In genomic region chr17:29927546-29927945, GRCh38 we compare ENCODE assay signal across 15 cellular contexts. TPM values are rescaled to one million over a fixed set of nuclear protein-coding genes. Genes with fewer than 3 reads are reported as not detected.
DNase-seq lines count a peak whose midpoint lies in the region; ATAC-seq, FAIRE-seq and TF ChIP-seq lines count a peak whose summit lies in the region.
"Had no signal": no experiment of that assay in that cellular context is flagged by ENCODE, and none has a peak within 500 bp of the region (broad histone marks: within the 10 kb centered on the region; RNA-seq: fewer than 3 reads in every experiment).

No MANE protein-coding gene starts in this region.

- DNase-seq in NCI-H2029 treated with DMSO at 0.1 percent for 48 hours (lab: John Stamatoyannopoulos, UW), result peak; percentile 30
- no peak for DNase-seq in NCI-H2029 (lab: John Stamatoyannopoulos, UW)
- no peak for DNase-seq in K562 (ENCODE audit: extremely low read depth in 1 of 4, low spot score in 3 of 4)
- no peak for DNase-seq in naive thymus-derived CD8-positive, alpha-beta T cell
- no peak for DNase-seq in epidermal melanocyte (ENCODE audit: insufficient read length, low spot score)
- DNase-seq in heart right ventricle, result no peak
- DNase-seq: activated CD4-positive, alpha-beta memory T cell treated with anti-CD3 and anti-CD28 coated beads, Interleukin-2, amount 10 ng/mL, durations not matched to agents 7 days and 5 days; activated gamma-delta T cell; H7; NCI-H1105 treated with DMSO at 0.1 percent for 48 hours had no signal

- TF ChIP-seq POLR2A in K562 (conservative IDR thresholded peaks at IDR 0.05), result no peak

- H3K4me3 ChIP-seq in Loucy (ENCODE audit: low read length, poor library complexity, severe bottlenecking) (peak overlapping the region; percentile 85), K562 (no peak overlapping the region), heart right ventricle (peak overlapping the region in 1 of 10 donors; percentile 10)
- H3K4me3 ChIP-seq: tibial nerve had no signal

- H3K4me2 ChIP-seq in Loucy (ENCODE audit: low read depth, low read length, poor library complexity, severe bottlenecking) (peak overlapping the region; percentile 88), K562 (ENCODE audit: insufficient read depth, low read length) (no peak overlapping the region)

- H3F3A ChIP-seq in Loucy (ENCODE audit: low read depth), result no peaks in the 10 kb centered on the region

- H3K9me3 Mint-ChIP-seq in naive thymus-derived CD8-positive, alpha-beta T cell, result no peaks in the 10 kb centered on the region
- H3K9me3 Mint-ChIP-seq: activated CD4-positive, alpha-beta memory T cell treated with anti-CD3 and anti-CD28 coated beads, Interleukin-2, amount 10 ng/mL, durations not matched to agents 7 days and 5 days; central memory CD8-positive, alpha-beta T cell had no signal

- H3K36me3 ChIP-seq in Loucy (ENCODE audit: insufficient read depth, low read length) (no peaks in the 10 kb centered on the region), K562 (ENCODE audit: control insufficient read depth, insufficient read depth, low read length) (no peaks in the 10 kb centered on the region), heart right ventricle (peaks cover 0 to 10% (median 0%) of the 10 kb centered on the region in 9 donors)

- no TSS peak for BruUV-seq in K562 (replicated peaks; lab: Mats Ljungman, UMichigan)

- POLR2A ChIA-PET in K562 (lab: Yijun Ruan, JAX), result interaction anchor here (0.8 to 0.9 kb wide), 2 partner anchors 21 to 310 kb away, joined by 3 read pairs; no protein-coding TSS in a partner anchor
- POLR2A ChIA-PET in naive thymus-derived CD8-positive, alpha-beta T cell (lab: Charles Lee), result no interaction called here

- H3K27me3 ChIP-seq in Loucy (ENCODE audit: insufficient read depth, low read length, poor library complexity, severe bottlenecking) (no peaks in the 10 kb centered on the region), K562 (ENCODE audit: control insufficient read depth in 2 of 2, insufficient read depth in 2 of 2, low read length in 2 of 2) (no peaks in the 10 kb centered on the region), heart right ventricle (no peaks in the 10 kb centered on the region)
- H3K27me3 ChIP-seq: tibial nerve had no signal

- H3K9me1 ChIP-seq in K562 (ENCODE audit: control insufficient read depth, insufficient read depth, low read length), result no peaks in the 10 kb centered on the region

- in situ Hi-C loops in K562 (cut with MboI), result loop anchor here (5.0 kb wide), 1 partner anchor 125 kb away; no protein-coding TSS in a partner anchor

- no peaks in the 10 kb centered on the region for H3K27me3 Mint-ChIP-seq in naive thymus-derived CD8-positive, alpha-beta T cell
- H3K27me3 Mint-ChIP-seq: activated CD4-positive, alpha-beta memory T cell treated with anti-CD3 and anti-CD28 coated beads, Interleukin-2, amount 10 ng/mL, durations not matched to agents 7 days and 5 days; central memory CD8-positive, alpha-beta T cell had no signal

- H3K9me3 ChIP-seq in Loucy (ENCODE audit: insufficient read depth, low read depth, low read length), result no peaks in the 10 kb centered on the region
- H3K9me3 ChIP-seq in K562 (replicated peaks; ENCODE audit: control insufficient read depth, insufficient read depth, low read depth, low read length), result no peaks in the 10 kb centered on the region
- no peaks in the 10 kb centered on the region for H3K9me3 ChIP-seq in heart right ventricle
- H3K9me3 ChIP-seq: tibial nerve had no signal

- H2AFZ ChIP-seq in Loucy (ENCODE audit: low read length), result no peak overlapping the region
- no peak overlapping the region for H2AFZ ChIP-seq in K562 (ENCODE audit: low read depth, low read length)

- WGBS in K562 (ENCODE audit: insufficient coverage, low coverage, missing lambda C conversion rate), result 0% methylated on average over 1 of the region's 1 CpG
- WGBS in heart right ventricle, 2 donors, result 0 to 11% methylated on average over 1 of the region's 1 CpG

- peak overlapping the region in 6 of 10 donors; percentile 8 to 45 (median 24) for H3K4me3 Mint-ChIP-seq in naive thymus-derived CD8-positive, alpha-beta T cell
- H3K4me3 Mint-ChIP-seq: activated CD4-positive, alpha-beta memory T cell treated with anti-CD3 and anti-CD28 coated beads, Interleukin-2, amount 10 ng/mL, durations not matched to agents 7 days and 5 days; central memory CD8-positive, alpha-beta T cell had no signal

- H3K79me2 ChIP-seq in Loucy (ENCODE audit: insufficient read depth, low read length), result peaks cover 69% of the 10 kb centered on the region
- H3K79me2 ChIP-seq in K562 (ENCODE audit: control insufficient read depth, insufficient read depth, low read length), result peaks cover 47% of the 10 kb centered on the region

- H3K4me1 ChIP-seq in Loucy (ENCODE audit: insufficient read depth, low read length, poor library complexity, severe bottlenecking), result peaks cover 53% of the 10 kb centered on the region
- peaks cover 8 to 10% of the 10 kb centered on the region in 2 experiments; a peak in 3 of 5 replicates for H3K4me1 ChIP-seq in K562 (replicated peaks in 1 of 2; ENCODE audit: control insufficient read depth in 2 of 2, insufficient read depth in 2 of 2, low read length in 2 of 2)
- peaks cover 0 to 51% (median 38%) of the 10 kb centered on the region in 9 donors for H3K4me1 ChIP-seq in heart right ventricle

- peaks cover 63% of the 10 kb centered on the region for H4K20me1 ChIP-seq in Loucy (ENCODE audit: insufficient read depth, low read length, poor library complexity, severe bottlenecking)
- H4K20me1 ChIP-seq in K562 (replicated peaks; ENCODE audit: control insufficient read depth, insufficient read depth, low read length), result no peaks in the 10 kb centered on the region

- intact Hi-C loops in K562 (cut with micrococcal nuclease), result no loop called here
- intact Hi-C loops in heart right ventricle (cut with DNase I), result no loop called here

- H3K9me2 ChIP-seq in Loucy (replicated peaks; ENCODE audit: low read depth, low read length), result no peaks in the 10 kb centered on the region

- FAIRE-seq in K562 (lab: Jason Lieb, UNC), result no peak

- TF ChIP-seq EP300 in K562 (IDR thresholded peaks at IDR 0.05; ENCODE audit: low read length), result no peak

- H3K27ac ChIP-seq in K562 (ENCODE audit: extremely low read depth, low read depth, low read length) (no peak overlapping the region), heart right ventricle (peak overlapping the region in 1 of 10 donors; percentile 89)
- H3K27ac ChIP-seq: 22Rv1, tibial nerve had no signal

- peak overlapping the region; percentile 93 for H3K9ac ChIP-seq in Loucy (ENCODE audit: low read depth, low read length, poor library complexity, severe bottlenecking)
- H3K9ac ChIP-seq in K562 (ENCODE audit: insufficient read depth in 1 of 2, low read depth in 2 of 2, low read length in 2 of 2), result no peak overlapping the region

- peaks cover 0 to 10% (median 0%) of the 10 kb centered on the region in 3 donors for H3K36me3 Mint-ChIP-seq in naive thymus-derived CD8-positive, alpha-beta T cell

- ATAC-seq in K562, result no peak
- no peak for ATAC-seq in naive thymus-derived CD8-positive, alpha-beta T cell
- no peak for ATAC-seq in heart right ventricle
- no peak for ATAC-seq in GM18502 (IDR thresholded peaks at IDR 0.05; ENCODE audit: poor library complexity, unreplicated experiment)

- TF ChIP-seq CTCF in Loucy (conservative IDR thresholded peaks at IDR 0.05; ENCODE audit: low read length), result no peak
- TF ChIP-seq CTCF in K562 (IDR thresholded peaks at IDR 0.05 in 2 of 3, conservative IDR thresholded peaks at IDR 0.05 in 1 of 3; ENCODE audit: insufficient read depth in 2 of 3, low read depth in 1 of 3, low read length in 3 of 3), result no peak
- TF ChIP-seq CTCF in heart right ventricle (IDR thresholded peaks at IDR 0.05), result no peak

- H3K27ac Mint-ChIP-seq in naive thymus-derived CD8-positive, alpha-beta T cell, result peak overlapping the region in 1 of 10 donors; percentile 0
- H3K27ac Mint-ChIP-seq: activated CD4-positive, alpha-beta memory T cell treated with anti-CD3 and anti-CD28 coated beads, Interleukin-2, amount 10 ng/mL, durations not matched to agents 7 days and 5 days had no signal

- TF ChIP-seq RAD21 in K562 (CRISPR knock-in tag; conservative IDR thresholded peaks at IDR 0.05 in 1 of 2, IDR thresholded peaks at IDR 0.05 in 1 of 2), result no peak

- H3K4me1 Mint-ChIP-seq in naive thymus-derived CD8-positive, alpha-beta T cell, result peaks cover 23 to 37% (median 29%) of the 10 kb centered on the region in 4 donors

- CTCF ChIA-PET in K562 (lab: Yijun Ruan, JAX; ENCODE audit: low intra/inter-chr PET ratio), result no interaction called here

RNA-seq across cellular contexts. Expression of gene SSH2, which starts 2.5 kb away (rescaled TPM):
- 26.8 and 53.5 TPM in 2 replicates for total RNA-seq in K562 (2011; cell fraction: chromatin; rRNA removed; ENCODE audit: low replicate concordance)
- total RNA-seq in K562 (2011; cell fraction: nucleolus; rRNA removed), result 14.3 and 17.4 TPM in 2 replicates
- total RNA-seq in K562 (2011; cell fraction: nucleoplasm; rRNA removed), result 40.3 and 94.6 TPM in 2 replicates
- total RNA-seq in K562 (2014; rRNA removed) (5.2 and 6.8 TPM in 2 replicates), K562 (2014; rRNA removed; fragmentation: Illumina TruSeq; extraction: Trizol) (6.9 and 7.7 TPM in 2 replicates), K562 (2015; rRNA removed; fragmentation: Illumina TruSeq; extraction: Trizol) (12.1 and 12.2 TPM in 2 replicates), K562 (2021) (13.6 and 16.1 TPM in 2 replicates), heart right ventricle (10 to 100 TPM; 28.3 to 42.9 (median 35.8) TPM)
- polyA plus RNA-seq in K562 (2011; rRNA removed) (6.7 and 13.2 TPM in 2 replicates), K562 (2014; fragmentation: Illumina TruSeq; extraction: Trizol) (14.3 and 15.6 TPM in 2 replicates), K562 (2014; fragmentation: Nextera tagmentation; extraction: Ambion mirVana) (1 to 10 TPM; 3.9 to 6.2 TPM), K562 (2014; rRNA removed) (10.2 and 13.0 TPM in 2 replicates), heart right ventricle (10 to 100 TPM; 17.9 to 18.0 TPM)
- 9.3 and 14.7 TPM in 2 replicates for polyA plus RNA-seq in K562 (2011; cell fraction: cytosol; rRNA removed)
- 8.4 and 11.6 TPM in 2 replicates for polyA plus RNA-seq in K562 (2011; cell fraction: nucleus; rRNA removed)
- 16.6 and 20.6 TPM in 2 replicates for polyA plus RNA-seq in K562 (2012)
- polyA minus RNA-seq in K562 (2011; rRNA and poly(A)+ RNA removed), result 17.0 and 30.7 TPM in 2 replicates
- 5.9 and 15.7 TPM in 2 replicates for polyA minus RNA-seq in K562 (2011; cell fraction: cytosol; rRNA and poly(A)+ RNA removed)
- polyA minus RNA-seq in K562 (2011; cell fraction: nucleus; rRNA and poly(A)+ RNA removed), result 10.5 and 11.6 TPM in 2 replicates
- 10 to 100 TPM; 64.8 to 73.9 TPM for total RNA-seq in naive thymus-derived CD8-positive, alpha-beta T cell
- polyA plus RNA-seq in naive thymus-derived CD8-positive, alpha-beta T cell, result 10 to 100 TPM; 27.1 to 32.6 (median 27.6) TPM

RNA-seq across cellular contexts. Expression of gene EFCAB5, which starts 13.9 kb away (rescaled TPM):
- not detected in 2 replicates for total RNA-seq in K562 (2011; cell fraction: chromatin; rRNA removed; ENCODE audit: low replicate concordance)
- not detected in 2 replicates for total RNA-seq in K562 (2011; cell fraction: nucleolus; rRNA removed)
- total RNA-seq in K562 (2011; cell fraction: nucleoplasm; rRNA removed), result not detected in 2 replicates
- total RNA-seq in K562 (2014; rRNA removed) (not detected in 2 replicates), K562 (2014; rRNA removed; fragmentation: Illumina TruSeq; extraction: Trizol) (not detected in 2 replicates), K562 (2015; rRNA removed; fragmentation: Illumina TruSeq; extraction: Trizol) (not detected in 2 replicates), K562 (2021) (not detected in 2 replicates), heart right ventricle (under 1 TPM in 2 of 10 donors, not detected in 8; 0.23 to 0.52 TPM)
- polyA plus RNA-seq in K562 (2011; rRNA removed) (not detected in 2 replicates), K562 (2014; fragmentation: Illumina TruSeq; extraction: Trizol) (0.03 TPM in 1 of 2 replicates, not detected in the other), K562 (2014; fragmentation: Nextera tagmentation; extraction: Ambion mirVana) (under 1 TPM; 0.06 to 0.11 TPM), K562 (2014; rRNA removed) (0.04 TPM in 1 of 2 replicates, not detected in the other), heart right ventricle (under 1 TPM; 0.06 to 0.07 TPM)
- 0.03 TPM in 1 of 2 replicates, not detected in the other for polyA plus RNA-seq in K562 (2011; cell fraction: cytosol; rRNA removed)
- polyA plus RNA-seq in K562 (2011; cell fraction: nucleus; rRNA removed), result not detected in 2 replicates
- polyA plus RNA-seq in K562 (2012), result 0.10 TPM in 1 of 2 replicates, not detected in the other
- polyA minus RNA-seq in K562 (2011; rRNA and poly(A)+ RNA removed), result not detected in 2 replicates
- not detected in 2 replicates for polyA minus RNA-seq in K562 (2011; cell fraction: cytosol; rRNA and poly(A)+ RNA removed)
- not detected in 2 replicates for polyA minus RNA-seq in K562 (2011; cell fraction: nucleus; rRNA and poly(A)+ RNA removed)
- 1 to 10 TPM; 1.5 to 2.6 TPM for total RNA-seq in naive thymus-derived CD8-positive, alpha-beta T cell
- under 1 TPM in 1 of 3 donors, not detected in 2; 0.17 TPM for polyA plus RNA-seq in naive thymus-derived CD8-positive, alpha-beta T cell
- total RNA-seq: H7 had no signal
